In genomic region chr10:27998178-27998953, GRCh38 we compare ENCODE assay signal across 1 cellular context.
TF ChIP-seq lines count a peak whose summit lies in the region.

No MANE protein-coding gene starts in this region.

TF ChIP-seq in HepG2, 621 proteins besides CTCF, POLR2A, EP300 and RAD21 (continued from another document):
- no peak for TF ChIP-seq HNF1A (IDR thresholded peaks at IDR 0.05; ENCODE audit: low read depth)
- TF ChIP-seq HNF1A (CRISPR knock-in tag; IDR thresholded peaks at IDR 0.05; ENCODE audit: borderline replicate concordance) = no peak
- TF ChIP-seq ZFP37 (CRISPR knock-in tag; IDR thresholded peaks at IDR 0.05; ENCODE audit: borderline replicate concordance) = no peak
- TF ChIP-seq PHF21A (CRISPR knock-in tag; IDR thresholded peaks at IDR 0.05) = no peak
- TF ChIP-seq ZNF687 (CRISPR knock-in tag; IDR thresholded peaks at IDR 0.05) = peak; percentile 40; the same call in 1 of the 2 replicates
- TF ChIP-seq NR2F6 (IDR thresholded peaks at IDR 0.05) = no peak
- TF ChIP-seq NR2F6 (CRISPR knock-in tag; IDR thresholded peaks at IDR 0.05) = no peak
- TF ChIP-seq ZNF883 (CRISPR knock-in tag; IDR thresholded peaks at IDR 0.05; ENCODE audit: not compliant biosample characterization) = no peak
- TF ChIP-seq ZNF609 (CRISPR knock-in tag; IDR thresholded peaks at IDR 0.05; ENCODE audit: borderline replicate concordance) = no peak
- TF ChIP-seq ZNF704 (CRISPR knock-in tag; IDR thresholded peaks at IDR 0.05; ENCODE audit: borderline replicate concordance) = no peak
- TF ChIP-seq HNRNPLL (IDR thresholded peaks at IDR 0.05; ENCODE audit: low read depth, low read length, poor library complexity, severe bottlenecking) = peak; percentile 75
- TF ChIP-seq CERS6 (CRISPR knock-in tag; IDR thresholded peaks at IDR 0.05) = no peak
- TF ChIP-seq ZNF331 (CRISPR knock-in tag; IDR thresholded peaks at IDR 0.05) = no peak
- peak; percentile 13; the same call in 1 of the 2 replicates for TF ChIP-seq ZFX (CRISPR knock-in tag; IDR thresholded peaks at IDR 0.05; ENCODE audit: low read depth)
- TF ChIP-seq ZNF432 (CRISPR knock-in tag; IDR thresholded peaks at IDR 0.05; ENCODE audit: borderline replicate concordance) = no peak
- no peak for TF ChIP-seq SKIL (CRISPR knock-in tag; IDR thresholded peaks at IDR 0.05; ENCODE audit: borderline replicate concordance)
- TF ChIP-seq ZNF747 (CRISPR knock-in tag; IDR thresholded peaks at IDR 0.05; ENCODE audit: borderline replicate concordance) = no peak
- no peak for TF ChIP-seq CBX2 (IDR thresholded peaks at IDR 0.05; ENCODE audit: low read depth, low read length)
- TF ChIP-seq CBX2 (CRISPR knock-in tag; IDR thresholded peaks at IDR 0.05; ENCODE audit: low read depth) = peak; percentile 56; the same call in 1 of the 2 replicates
- TF ChIP-seq REST (IDR thresholded peaks at IDR 0.05; ENCODE audit: borderline replicate concordance in 1 of 2, low read depth in 1 of 2, low read length in 2 of 2) = no peak
- TF ChIP-seq ZNF512B (CRISPR knock-in tag; IDR thresholded peaks at IDR 0.05; ENCODE audit: borderline replicate concordance) = peak; percentile 26; the same call in 1 of the 2 replicates
